Comparison of ENCODE assay signal across 1 cellular context in the genomic region with DNA sequence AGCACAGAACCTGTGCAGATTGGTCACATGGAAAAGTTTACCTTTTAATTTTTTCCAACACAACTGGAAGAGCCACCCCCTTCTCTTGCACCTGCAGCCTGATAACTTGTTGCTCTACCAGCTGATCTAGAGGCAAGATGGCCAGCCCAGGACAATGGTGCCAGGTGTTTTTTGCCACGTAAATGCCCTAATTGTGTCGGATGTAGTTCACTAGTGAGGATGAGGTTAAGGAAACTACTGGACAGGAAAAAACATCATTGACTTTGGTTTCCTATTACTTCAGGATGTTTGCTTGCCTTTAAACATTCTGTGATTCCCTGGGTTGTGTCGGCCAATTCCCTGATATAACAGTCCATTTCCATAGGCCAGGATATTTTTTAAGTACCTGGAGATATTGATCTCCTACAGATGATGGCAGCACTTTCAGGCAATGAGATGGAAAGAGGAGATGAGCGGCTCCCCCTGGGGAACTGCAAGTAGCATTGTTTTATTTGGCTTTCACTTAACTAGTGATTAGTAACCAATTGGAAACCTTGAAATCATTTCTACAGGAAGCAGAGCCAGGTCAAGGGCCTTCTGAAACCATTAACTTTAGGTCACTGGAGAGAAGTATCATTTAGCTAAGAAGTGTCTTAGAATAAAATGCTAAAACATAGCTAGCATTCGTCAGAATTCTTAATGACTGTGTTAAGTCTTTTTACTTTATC.
TF ChIP-seq lines count a peak whose summit lies in the region.

No MANE protein-coding gene starts in this region.

TF ChIP-seq in HCT116, 20 proteins besides CTCF, POLR2A, EP300 and RAD21 (continued from another document):
- TF ChIP-seq, protein P1, sequence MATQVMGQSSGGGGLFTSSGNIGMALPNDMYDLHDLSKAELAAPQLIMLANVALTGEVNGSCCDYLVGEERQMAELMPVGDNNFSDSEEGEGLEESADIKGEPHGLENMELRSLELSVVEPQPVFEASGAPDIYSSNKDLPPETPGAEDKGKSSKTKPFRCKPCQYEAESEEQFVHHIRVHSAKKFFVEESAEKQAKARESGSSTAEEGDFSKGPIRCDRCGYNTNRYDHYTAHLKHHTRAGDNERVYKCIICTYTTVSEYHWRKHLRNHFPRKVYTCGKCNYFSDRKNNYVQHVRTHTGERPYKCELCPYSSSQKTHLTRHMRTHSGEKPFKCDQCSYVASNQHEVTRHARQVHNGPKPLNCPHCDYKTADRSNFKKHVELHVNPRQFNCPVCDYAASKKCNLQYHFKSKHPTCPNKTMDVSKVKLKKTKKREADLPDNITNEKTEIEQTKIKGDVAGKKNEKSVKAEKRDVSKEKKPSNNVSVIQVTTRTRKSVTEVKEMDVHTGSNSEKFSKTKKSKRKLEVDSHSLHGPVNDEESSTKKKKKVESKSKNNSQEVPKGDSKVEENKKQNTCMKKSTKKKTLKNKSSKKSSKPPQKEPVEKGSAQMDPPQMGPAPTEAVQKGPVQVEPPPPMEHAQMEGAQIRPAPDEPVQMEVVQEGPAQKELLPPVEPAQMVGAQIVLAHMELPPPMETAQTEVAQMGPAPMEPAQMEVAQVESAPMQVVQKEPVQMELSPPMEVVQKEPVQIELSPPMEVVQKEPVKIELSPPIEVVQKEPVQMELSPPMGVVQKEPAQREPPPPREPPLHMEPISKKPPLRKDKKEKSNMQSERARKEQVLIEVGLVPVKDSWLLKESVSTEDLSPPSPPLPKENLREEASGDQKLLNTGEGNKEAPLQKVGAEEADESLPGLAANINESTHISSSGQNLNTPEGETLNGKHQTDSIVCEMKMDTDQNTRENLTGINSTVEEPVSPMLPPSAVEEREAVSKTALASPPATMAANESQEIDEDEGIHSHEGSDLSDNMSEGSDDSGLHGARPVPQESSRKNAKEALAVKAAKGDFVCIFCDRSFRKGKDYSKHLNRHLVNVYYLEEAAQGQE (IDR thresholded peaks at IDR 0.05; ENCODE audit: low read depth) = no peak
- TF ChIP-seq SIN3A (IDR thresholded peaks at IDR 0.05; ENCODE audit: low read depth) = no peak
